In genomic region chr6:111658445-111659154, GRCh38 we compare ENCODE assay signal across 17 cellular contexts. TPM values are rescaled to one million over a fixed set of nuclear protein-coding genes. Genes with fewer than 3 reads are reported as not detected.
DNase-seq lines count a peak whose midpoint lies in the region; ATAC-seq, FAIRE-seq and TF ChIP-seq lines count a peak whose summit lies in the region.
"Had no signal": no experiment of that assay in that cellular context is flagged by ENCODE, and none has a peak within 500 bp of the region (broad histone marks: within the 10 kb centered on the region; RNA-seq: fewer than 3 reads in every experiment).

No MANE protein-coding gene starts in this region.

- H4K20me1 ChIP-seq in astrocyte (ENCODE audit: insufficient read depth, low read length), result no peaks in the 10 kb centered on the region

- H3K4me2 ChIP-seq in astrocyte (ENCODE audit: low read length), result peak overlapping the region; percentile 20

- H3K4me3 Mint-ChIP-seq in astrocyte (ENCODE audit: unreplicated experiment), result no peak overlapping the region
- H3K4me3 Mint-ChIP-seq: CD8-positive, alpha-beta memory T cell; T-helper 2 cell treated with Interferon-gamma antibody and Interleukin-4, amounts not matched to agents 5 μg/mL and 100 μg/mL, for 36 hours had no signal

- H3K9ac ChIP-seq in astrocyte (ENCODE audit: low read length) (no peak overlapping the region), stomach smooth muscle (ENCODE audit: low read length in 2 of 2) (no peak overlapping the region)

- H3K4me1 ChIP-seq in astrocyte (ENCODE audit: insufficient read depth, low read length) (peaks cover 17% of the 10 kb centered on the region), stomach smooth muscle (ENCODE audit: control insufficient read depth, insufficient read depth, low read length) (peaks cover 27% of the 10 kb centered on the region)

- H3K27ac ChIP-seq in astrocyte (ENCODE audit: low read depth, low read length) (peak overlapping the region; percentile 4), stomach smooth muscle (ENCODE audit: low read length) (peak overlapping the region; percentile 42)

- H2AFZ ChIP-seq in astrocyte (ENCODE audit: low read depth, low read length), result no peak overlapping the region

- no peak for FAIRE-seq in astrocyte (lab: Jason Lieb, UNC)
- FAIRE-seq: H54 had no signal

- ATAC-seq in GM18502 (IDR thresholded peaks at IDR 0.05; ENCODE audit: poor library complexity, unreplicated experiment), result no peak
- ATAC-seq: mucosa of descending colon had no signal

- H3K4me3 ChIP-seq in astrocyte (ENCODE audit: insufficient read depth, low read depth, low read length) (no peak overlapping the region), fibroblast of villous mesenchyme (ENCODE audit: low read depth, low read length) (no peak overlapping the region), stomach smooth muscle (ENCODE audit: low read length in 2 of 2) (no peak overlapping the region)
- H3K4me3 ChIP-seq: mucosa of descending colon had no signal

- TF ChIP-seq CTCF in astrocyte (IDR thresholded peaks at IDR 0.05; ENCODE audit: insufficient read depth, low read depth, low read length) (no peak), fibroblast of villous mesenchyme (IDR thresholded peaks at IDR 0.05; ENCODE audit: insufficient read depth, low read depth, low read length) (no peak)

- H3K27me3 ChIP-seq in astrocyte (ENCODE audit: insufficient read depth, low read length), result no peaks in the 10 kb centered on the region
- H3K27me3 ChIP-seq in stomach smooth muscle (ENCODE audit: control insufficient read depth in 1 of 2, insufficient read depth in 2 of 2, low read length in 2 of 2), result no peaks in the 10 kb centered on the region

- H3K79me2 ChIP-seq in astrocyte (ENCODE audit: insufficient read depth, low read length), result no peaks in the 10 kb centered on the region

- H3K9me3 ChIP-seq in astrocyte (ENCODE audit: insufficient read depth, low read depth, low read length) (no peaks in the 10 kb centered on the region), stomach smooth muscle (ENCODE audit: control insufficient read depth in 2 of 2, low read length in 2 of 2) (no peaks in the 10 kb centered on the region)
- H3K9me3 ChIP-seq: mucosa of descending colon had no signal

- H3K27ac Mint-ChIP-seq in astrocyte (ENCODE audit: unreplicated experiment), result no peak overlapping the region
- H3K27ac Mint-ChIP-seq: T-helper 2 cell treated with Interferon-gamma antibody and Interleukin-4, amounts not matched to agents 5 μg/mL and 100 μg/mL, for 36 hours had no signal

- no peaks in the 10 kb centered on the region for H3K9me3 Mint-ChIP-seq in astrocyte (ENCODE audit: unreplicated experiment)
- H3K9me3 Mint-ChIP-seq: CD8-positive, alpha-beta memory T cell; T-helper 2 cell treated with Interferon-gamma antibody and Interleukin-4, amounts not matched to agents 5 μg/mL and 100 μg/mL, for 36 hours had no signal

- H3K36me3 Mint-ChIP-seq in astrocyte (ENCODE audit: low read depth, unreplicated experiment), result peaks cover 17% of the 10 kb centered on the region

- peaks cover 38% of the 10 kb centered on the region for H3K4me1 Mint-ChIP-seq in astrocyte (ENCODE audit: low read depth, unreplicated experiment)

- peaks cover 3% of the 10 kb centered on the region for H3K36me3 ChIP-seq in astrocyte (ENCODE audit: insufficient read depth, low read length)
- no peaks in the 10 kb centered on the region for H3K36me3 ChIP-seq in stomach smooth muscle (ENCODE audit: control insufficient read depth in 2 of 2, insufficient read depth in 2 of 2, low read length in 2 of 2)

- DNase-seq in ELR (ENCODE audit: low read depth), result peak; percentile 30
- peak; percentile 72 for DNase-seq in astrocyte (ENCODE audit: low read depth)
- DNase-seq in fibroblast of villous mesenchyme (ENCODE audit: low read depth), result peak; percentile 36
- no peak for DNase-seq in NCI-H1105 treated with DMSO at 0.1 percent for 48 hours (lab: John Stamatoyannopoulos, UW)
- no peak for DNase-seq in cerebellum (ENCODE audit: low spot score)
- DNase-seq: activated CD4-positive, alpha-beta T cell treated with anti-CD3 and anti-CD28 coated beads, Interleukin-2, amount 50 U/mL, for 48 hours; activated gamma-delta T cell treated with Interleukin-2 at 50 U/mL for 16 hours; CD8-positive, alpha-beta memory T cell; foreskin melanocyte; mucosa of descending colon; NCI-H2081; NCI-H774; stimulated activated CD4-positive, alpha-beta T cell treated with anti-CD3 and anti-CD28 coated beads, Interleukin-1b, Interleukin-23, amount 100 ng/mL, for 48 hours had no signal

- H3K27me3 Mint-ChIP-seq in astrocyte (ENCODE audit: low read depth, unreplicated experiment), result no peaks in the 10 kb centered on the region

RNA-seq across cellular contexts. Expression of gene TRAF3IP2, which starts 52.9 kb away (rescaled TPM):
- 17.8 and 19.0 TPM in 2 replicates for total RNA-seq in astrocyte
- 20.6 and 21.2 TPM in 2 replicates for total RNA-seq in fibroblast of villous mesenchyme
- 7.7 TPM for total RNA-seq in cerebellum

Comparison
In these comparisons a context has a peak if more than half of its experiments do, and no peak if none do; other contexts are left out.
1. DNase-seq: peak in ELR (single experiment), astrocyte (single experiment) and fibroblast of villous mesenchyme (single experiment); none in NCI-H1105 treated with DMSO at 0.1 percent for 48 hours (single experiment) and cerebellum (single experiment).